In genomic region chr7:137881607-137882260, GRCh38 we compare ENCODE assay signal across 15 cellular contexts. TPM values are rescaled to one million over a fixed set of nuclear protein-coding genes. Genes with fewer than 3 reads are reported as not detected.
A peak's percentile ranks its signal among the peaks of the same experiment; 100 is the strongest.
DNase-seq lines count a peak whose midpoint lies in the region; ATAC-seq, FAIRE-seq and TF ChIP-seq lines count a peak whose summit lies in the region.
"Had no signal": no experiment of that assay in that cellular context is flagged by ENCODE, and none has a peak within 500 bp of the region (broad histone marks: within the 10 kb centered on the region; RNA-seq: fewer than 3 reads in every experiment).

No MANE protein-coding gene starts in this region.

- no peak for FAIRE-seq in A549 (lab: Jason Lieb, UNC)
- FAIRE-seq: HepG2 had no signal

- CTCF ChIA-PET in A549 (lab: Yijun Ruan, JAX) = interaction anchor here (1.1 to 2.4 kb wide), 5 partner anchors 11 to 276 kb away, joined by 3 to 8 read pairs (median 4); no protein-coding TSS in a partner anchor

- TF ChIP-seq EP300 in A549 (IDR thresholded peaks at IDR 0.05) = no peak

- H3K27me3 ChIP-seq in brain microvascular endothelial cell (replicated peaks) = no peaks in the 10 kb centered on the region
- H3K27me3 ChIP-seq: BE2C had no signal

- H3K9me3 ChIP-seq in A549 = peaks cover 15% of the 10 kb centered on the region
- H3K9me3 ChIP-seq: BE2C, prostate gland, thoracic aorta had no signal

- WGBS in A549 (ENCODE audit: missing lambda C conversion rate) = 78% methylated on average over 8 of the region's 8 CpGs

- no peak for TF ChIP-seq RAD21 in A549 (conservative IDR thresholded peaks at IDR 0.05 in 1 of 2, IDR thresholded peaks at IDR 0.05 in 1 of 2)

- H3K27ac ChIP-seq in A549 (peak overlapping the region; percentile 56 to 80; a peak in 5 of 6 replicates), brain microvascular endothelial cell (peak overlapping the region; percentile 92)
- H3K27ac ChIP-seq: prostate gland had no signal

- H3K4me2 ChIP-seq in A549 = peak overlapping the region; percentile 62; the same call in 2 of the 3 replicates

- POLR2A ChIA-PET in A549 (lab: Yijun Ruan, JAX) = no interaction called here

- no peak for TF ChIP-seq CTCF in A549 (IDR thresholded peaks at IDR 0.05)
- no peak for TF ChIP-seq CTCF in brain microvascular endothelial cell (IDR thresholded peaks at IDR 0.05; ENCODE audit: low read depth, low read length, missing control alignments)

- no peak for DNase-seq in A549 (ENCODE audit: low read depth in 1 of 2, low spot score in 1 of 2)
- DNase-seq in brain microvascular endothelial cell = no peak
- no peak for DNase-seq in NCI-H2196 (lab: John Stamatoyannopoulos, UW; ENCODE audit: unreplicated experiment)
- no peak for DNase-seq in erythroblast (lab: John Stamatoyannopoulos, UW)
- DNase-seq in SK-N-DZ (ENCODE audit: low spot score) = no peak
- DNase-seq: anterior cingulate cortex; effector memory CD8-positive, alpha-beta T cell; NCI-H1417 treated with DMSO at 0.1 percent for 48 hours had no signal

- H3K36me3 ChIP-seq in brain microvascular endothelial cell (replicated peaks) = peaks cover 59% of the 10 kb centered on the region

- ATAC-seq in A549 (no peak), GM19035 (IDR thresholded peaks at IDR 0.05; ENCODE audit: unreplicated experiment) (peak; percentile 20), HG03060 (IDR thresholded peaks at IDR 0.05; ENCODE audit: low read depth, unreplicated experiment) (peak; percentile 4), GM18861 (IDR thresholded peaks at IDR 0.05; ENCODE audit: unreplicated experiment) (no peak)
- ATAC-seq: effector memory CD8-positive, alpha-beta T cell; HepG2 had no signal

- no peak for TF ChIP-seq POLR2A in A549 (IDR thresholded peaks at IDR 0.05; ENCODE audit: low read length)
- TF ChIP-seq POLR2A in erythroblast (IDR thresholded peaks at IDR 0.05; ENCODE audit: low read length) = no peak

- H3K4me3 ChIP-seq in A549 (no peak overlapping the region), brain microvascular endothelial cell (ENCODE audit: low read depth, low read length) (no peak overlapping the region)
- H3K4me3 ChIP-seq: prostate gland, thoracic aorta had no signal

- peaks cover 15% of the 10 kb centered on the region for H3K4me1 ChIP-seq in A549
- H3K4me1 ChIP-seq: BE2C, prostate gland had no signal

- in situ Hi-C loops in brain microvascular endothelial cell (cut with HindIII; ENCODE audit: low pct_ligation_motif_present, low sequenced_read_pairs) = no loop called here

TF ChIP-seq in A549, 52 proteins besides CTCF, POLR2A, EP300 and RAD21:
- TF ChIP-seq NR3C1 (IDR thresholded peaks at IDR 0.05) = no peak
- no peak for TF ChIP-seq GATA3 (IDR thresholded peaks at IDR 0.05; ENCODE audit: borderline replicate concordance)
- no peak for TF ChIP-seq NPAS2 (CRISPR knock-in tag; IDR thresholded peaks at IDR 0.05; ENCODE audit: borderline replicate concordance)
- TF ChIP-seq MAFK (IDR thresholded peaks at IDR 0.05; ENCODE audit: partially characterized antibody) = no peak
- TF ChIP-seq FOSB (CRISPR knock-in tag; IDR thresholded peaks at IDR 0.05) = no peak
- TF ChIP-seq POLR2AphosphoS2 (conservative IDR thresholded peaks at IDR 0.05; ENCODE audit: low read length) = no peak
- no peak for TF ChIP-seq MAX (IDR thresholded peaks at IDR 0.05)

RNA-seq across cellular contexts. Expression of gene DGKI, which starts 35.0 kb away (rescaled TPM):
- 0.05 and 0.25 TPM in 2 replicates for polyA plus RNA-seq in A549 (2011; rRNA removed)
- under 0.01 TPM in 1 of 2 replicates, not detected in the other for polyA plus RNA-seq in A549 (2012; cell fraction: cytosol; rRNA removed)
- polyA plus RNA-seq in A549 (2012; cell fraction: nucleus; rRNA removed) = 0.26 and 0.29 TPM in 2 replicates
- polyA plus RNA-seq in A549 (2017; fragmentation: RNase III; extraction: RNeasy Plus Mini Kit Qiagen cat#74134 plus additional on column Dnase treatment) = 0.08 to 0.17 TPM (median 0.14 TPM) in 3 replicates
- polyA minus RNA-seq in A549 (2011; rRNA and poly(A)+ RNA removed) = 0.45 TPM in 1 of 2 replicates, not detected in the other
- polyA plus RNA-seq in SK-N-DZ (2014; cell fraction: cytosol; rRNA removed) = 7.1 and 8.4 TPM in 2 replicates
- polyA plus RNA-seq in SK-N-DZ (2014; cell fraction: nucleus; rRNA removed) = 9.7 and 13.1 TPM in 2 replicates

Comparison
In these comparisons a context has a peak if more than half of its experiments do, and no peak if none do; other contexts are left out.
1. ATAC-seq: peak in GM19035 (single experiment) and HG03060 (single experiment); none in A549 (0 of 2) and GM18861 (single experiment).